ENCODE assay signal across 9 cellular contexts in genomic region chr19:45076851-45077730, GRCh38. TPM values are rescaled to one million over a fixed set of nuclear protein-coding genes. Genes with fewer than 3 reads are reported as not detected.
DNase-seq lines count a peak whose midpoint lies in the region; ATAC-seq and TF ChIP-seq lines count a peak whose summit lies in the region.
"Had no signal": no experiment of that assay in that cellular context is flagged by ENCODE, and none has a peak within 500 bp of the region (broad histone marks: within the 10 kb centered on the region; RNA-seq: fewer than 3 reads in every experiment).

No MANE protein-coding gene starts in this region.

- TF ChIP-seq CTCF in LNCaP clone FGC (IDR thresholded peaks at IDR 0.05; ENCODE audit: control insufficient read depth, extremely low read depth, insufficient read depth) (no peak), colonic mucosa (IDR thresholded peaks at IDR 0.05) (no peak)

- peaks cover 43% of the 10 kb centered on the region for H3K4me1 ChIP-seq in CD4-positive, CD25-positive, alpha-beta regulatory T cell (ENCODE audit: control insufficient read depth, insufficient read depth, low read length, poor library complexity, severe bottlenecking)
- peaks cover 21% of the 10 kb centered on the region for H3K4me1 ChIP-seq in colonic mucosa

- H3K27me3 ChIP-seq in CD4-positive, CD25-positive, alpha-beta regulatory T cell (ENCODE audit: control insufficient read depth, insufficient read depth, low read length): no peaks in the 10 kb centered on the region
- H3K27me3 ChIP-seq in colonic mucosa: no peaks in the 10 kb centered on the region

- intact Hi-C loops in colonic mucosa (cut with DNase I): no loop called here

- peak overlapping the region; percentile 66 for H3K27ac ChIP-seq in CD4-positive, CD25-positive, alpha-beta regulatory T cell (ENCODE audit: insufficient read depth, low read length, poor library complexity, severe bottlenecking)
- H3K27ac ChIP-seq in colonic mucosa: peak overlapping the region; percentile 77

- peaks cover 0 to 1% (median 0%) of the 10 kb centered on the region in 7 donors for H3K9me3 Mint-ChIP-seq in CD4-positive, CD25-positive, alpha-beta regulatory T cell
- no peaks in the 10 kb centered on the region for H3K9me3 Mint-ChIP-seq in natural killer cell treated with Interleukin-12 subunit alpha and Interleukin-12 subunit beta and Interleukin-15 and Interleukin-18, amount 100 ng/mL, for 72 hours

- H3K4me3 Mint-ChIP-seq in CD4-positive, CD25-positive, alpha-beta regulatory T cell: peak overlapping the region; percentile 66 to 90 (median 80)
- peak overlapping the region; percentile 83 for H3K4me3 Mint-ChIP-seq in natural killer cell treated with Interleukin-12 subunit alpha and Interleukin-12 subunit beta and Interleukin-15 and Interleukin-18, amount 100 ng/mL, for 72 hours

- no peaks in the 10 kb centered on the region for H3K27me3 Mint-ChIP-seq in CD4-positive, CD25-positive, alpha-beta regulatory T cell
- H3K27me3 Mint-ChIP-seq in natural killer cell treated with Interleukin-12 subunit alpha and Interleukin-12 subunit beta and Interleukin-15 and Interleukin-18, amount 100 ng/mL, for 72 hours: no peaks in the 10 kb centered on the region

- peak overlapping the region; percentile 51 for H3K4me3 ChIP-seq in CD4-positive, CD25-positive, alpha-beta regulatory T cell (ENCODE audit: low read depth, low read length)
- peak overlapping the region; percentile 28 for H3K4me3 ChIP-seq in LNCaP clone FGC (ENCODE audit: low read depth, low read length)
- H3K4me3 ChIP-seq in colonic mucosa: peak overlapping the region; percentile 66

- H3K9ac ChIP-seq in colonic mucosa (ENCODE audit: low read depth in 2 of 2, low read length in 2 of 2): peak overlapping the region; percentile 14 to 79

- DNase-seq in CD4-positive, CD25-positive, alpha-beta regulatory T cell: no peak
- DNase-seq in LNCaP clone FGC (ENCODE audit: low read depth) (no peak), colonic mucosa (peak; percentile 67), NCI-H1048 (lab: John Stamatoyannopoulos, UW) (no peak), COR-L47 (lab: John Stamatoyannopoulos, UW) (no peak)
- no peak for DNase-seq in natural killer cell treated with Interleukin-12 subunit alpha and Interleukin-12 subunit beta and Interleukin-15 and Interleukin-18, amount 100 ng/mL, for 72 hours (ENCODE audit: low spot score)

- H3K4me1 Mint-ChIP-seq in CD4-positive, CD25-positive, alpha-beta regulatory T cell: peaks cover 6 to 60% (median 25%) of the 10 kb centered on the region in 4 donors
- H3K4me1 Mint-ChIP-seq in natural killer cell treated with Interleukin-12 subunit alpha and Interleukin-12 subunit beta and Interleukin-15 and Interleukin-18, amount 100 ng/mL, for 72 hours (ENCODE audit: low read depth in 2 of 2): peaks cover 29 to 39% of the 10 kb centered on the region in 2 donors

- peak overlapping the region; percentile 77 to 86 (median 85) for H3K27ac Mint-ChIP-seq in CD4-positive, CD25-positive, alpha-beta regulatory T cell
- peak overlapping the region; percentile 78 to 98 for H3K27ac Mint-ChIP-seq in natural killer cell treated with Interleukin-12 subunit alpha and Interleukin-12 subunit beta and Interleukin-15 and Interleukin-18, amount 100 ng/mL, for 72 hours

- peaks cover 7% of the 10 kb centered on the region for H3K36me3 Mint-ChIP-seq in CD4-positive, CD25-positive, alpha-beta regulatory T cell
- peaks cover 7% of the 10 kb centered on the region for H3K36me3 Mint-ChIP-seq in natural killer cell treated with Interleukin-12 subunit alpha and Interleukin-12 subunit beta and Interleukin-15 and Interleukin-18, amount 100 ng/mL, for 72 hours

- H3K9me3 ChIP-seq in CD4-positive, CD25-positive, alpha-beta regulatory T cell (ENCODE audit: control insufficient read depth in 2 of 2, low read length in 2 of 2): no peaks in the 10 kb centered on the region
- no peaks in the 10 kb centered on the region for H3K9me3 ChIP-seq in colonic mucosa

- ATAC-seq in CD4-positive, CD25-positive, alpha-beta regulatory T cell (ENCODE audit: low read depth in 2 of 2): no peak
- ATAC-seq in natural killer cell treated with Interleukin-12 subunit alpha and Interleukin-12 subunit beta and Interleukin-15 and Interleukin-18, amount 100 ng/mL, for 72 hours: no peak
- ATAC-seq in HG03159 (IDR thresholded peaks at IDR 0.05; ENCODE audit: unreplicated experiment): no peak
- ATAC-seq in HG02852 (IDR thresholded peaks at IDR 0.05; ENCODE audit: unreplicated experiment): no peak

- H3K36me3 ChIP-seq in CD4-positive, CD25-positive, alpha-beta regulatory T cell (ENCODE audit: control insufficient read depth, insufficient read depth, low read length): peaks cover 5% of the 10 kb centered on the region
- no peaks in the 10 kb centered on the region for H3K36me3 ChIP-seq in colonic mucosa

RNA-seq across cellular contexts. Expression of gene ZNF296, which starts 0.8 kb away (rescaled TPM):
- total RNA-seq in CD4-positive, CD25-positive, alpha-beta regulatory T cell: 3.0 TPM
- polyA plus RNA-seq in CD4-positive, CD25-positive, alpha-beta regulatory T cell: 1 to 10 TPM; 1.8 to 2.5 (median 2.0) TPM
- total RNA-seq in colonic mucosa: 1 to 10 TPM; 3.4 to 7.0 TPM
- total RNA-seq in natural killer cell treated with Interleukin-12 subunit alpha and Interleukin-12 subunit beta and Interleukin-15 and Interleukin-18, amount 100 ng/mL, for 72 hours: 1 to 10 TPM; 5.0 to 5.5 TPM
- total RNA-seq: LHCN-M2 had no signal

RNA-seq across cellular contexts. Expression of gene GEMIN7, which starts 2.0 kb away (rescaled TPM):
- 6.6 TPM for total RNA-seq in CD4-positive, CD25-positive, alpha-beta regulatory T cell
- 10 to 100 TPM; 64.6 to 93.1 (median 79.7) TPM for polyA plus RNA-seq in CD4-positive, CD25-positive, alpha-beta regulatory T cell
- 10 to 100 TPM; 22.4 to 37.5 TPM for total RNA-seq in colonic mucosa
- total RNA-seq in natural killer cell treated with Interleukin-12 subunit alpha and Interleukin-12 subunit beta and Interleukin-15 and Interleukin-18, amount 100 ng/mL, for 72 hours: 10 to 100 TPM; 59.0 TPM

RNA-seq across cellular contexts. Expression of gene PPP1R37, which starts 15.9 kb away (rescaled TPM):
- total RNA-seq in CD4-positive, CD25-positive, alpha-beta regulatory T cell: 17.4 TPM
- 1 to 10 TPM in 1 of 4 donors, under 1 TPM in 3; 0.61 to 1.0 (median 0.65) TPM for polyA plus RNA-seq in CD4-positive, CD25-positive, alpha-beta regulatory T cell
- 10 to 100 TPM; 28.2 to 46.9 TPM for total RNA-seq in colonic mucosa
- 10 to 100 TPM; 18.1 to 36.3 TPM for total RNA-seq in natural killer cell treated with Interleukin-12 subunit alpha and Interleukin-12 subunit beta and Interleukin-15 and Interleukin-18, amount 100 ng/mL, for 72 hours

RNA-seq across cellular contexts. Expression of gene CLASRP, which starts 38.2 kb away (rescaled TPM):
- 189 TPM for total RNA-seq in CD4-positive, CD25-positive, alpha-beta regulatory T cell
- 1 to 10 TPM; 3.9 to 4.9 (median 4.3) TPM for polyA plus RNA-seq in CD4-positive, CD25-positive, alpha-beta regulatory T cell
- 10 to 100 TPM; 53.5 to 82.6 TPM for total RNA-seq in colonic mucosa
- 100 to 1,000 TPM in 1 of 2 donors, 10 to 100 TPM in 1; 84.1 to 147 TPM for total RNA-seq in natural killer cell treated with Interleukin-12 subunit alpha and Interleukin-12 subunit beta and Interleukin-15 and Interleukin-18, amount 100 ng/mL, for 72 hours
